Comparison of ENCODE assay signal across 24 cellular contexts in genomic region chr7:5443678-5444077, GRCh38. TPM values are rescaled to one million over a fixed set of nuclear protein-coding genes. Genes with fewer than 3 reads are reported as not detected.
DNase-seq lines count a peak whose midpoint lies in the region; ATAC-seq, FAIRE-seq and TF ChIP-seq lines count a peak whose summit lies in the region.
"Had no signal": no experiment of that assay in that cellular context is flagged by ENCODE, and none has a peak within 500 bp of the region (broad histone marks: within the 10 kb centered on the region; RNA-seq: fewer than 3 reads in every experiment).

No MANE protein-coding gene starts in this region.

- intact Hi-C loops in OCI-LY7 (cut with micrococcal nuclease; ENCODE audit: unreplicated experiment): no loop called here

- H2AFZ ChIP-seq in neural progenitor cell (replicated peaks) (no peak overlapping the region), OCI-LY7 (ENCODE audit: low read length) (no peak overlapping the region), hepatocyte (no peak overlapping the region)

- POLR2A ChIA-PET in OCI-LY7 (lab: Charles Lee): no interaction called here

- H3K9ac ChIP-seq in neural progenitor cell: no peak overlapping the region

- no peak for FAIRE-seq in small intestine (lab: Jason Lieb, UNC)
- FAIRE-seq: GM19239, H1, RCC 7860 had no signal

- H3K27me3 Mint-ChIP-seq in neural progenitor cell (ENCODE audit: insufficient read depth, low read depth): peaks cover 15% of the 10 kb centered on the region

- peak overlapping the region; percentile 25 for H3K27ac Mint-ChIP-seq in neural progenitor cell

- TF ChIP-seq CTCF in WERI-Rb-1 (IDR thresholded peaks at IDR 0.05; ENCODE audit: low read depth, low read length) (no peak), neural progenitor cell (IDR thresholded peaks at IDR 0.05) (no peak), OCI-LY7 (conservative IDR thresholded peaks at IDR 0.05; ENCODE audit: low read length) (no peak), hepatocyte (IDR thresholded peaks at IDR 0.05; ENCODE audit: poor library complexity) (no peak)

- H3K4me3 Mint-ChIP-seq in neural progenitor cell: no peak overlapping the region

- CTCF ChIA-PET in OCI-LY7 (lab: Charles Lee; ENCODE audit: unreplicated experiment): no interaction called here

- no peak overlapping the region for H3K4me2 ChIP-seq in neural progenitor cell
- no peak overlapping the region for H3K4me2 ChIP-seq in OCI-LY7 (ENCODE audit: low read length)
- H3K4me2 ChIP-seq in hepatocyte: no peak overlapping the region

- H3K4me1 ChIP-seq in neural progenitor cell (peaks cover 11% of the 10 kb centered on the region), OCI-LY7 (ENCODE audit: insufficient read depth, low read length, poor library complexity, severe bottlenecking) (peaks cover 14% of the 10 kb centered on the region), hepatocyte (ENCODE audit: insufficient read depth) (peaks cover 9% of the 10 kb centered on the region), small intestine (ENCODE audit: control insufficient read depth in 2 of 2, insufficient read depth in 1 of 2, low read depth in 1 of 2, low read length in 1 of 2) (peaks cover 0 to 3% of the 10 kb centered on the region in 2 donors)

- H3K9me3 ChIP-seq in WERI-Rb-1 (ENCODE audit: severe bottlenecking) (no peaks in the 10 kb centered on the region), neural progenitor cell (ENCODE audit: low read depth) (no peaks in the 10 kb centered on the region), OCI-LY7 (ENCODE audit: low read length) (no peaks in the 10 kb centered on the region), hepatocyte (ENCODE audit: low read depth) (no peaks in the 10 kb centered on the region), small intestine (ENCODE audit: control insufficient read depth, low read depth) (no peaks in the 10 kb centered on the region)

- 83% methylated on average over 16 of the region's 16 CpGs for WGBS in hepatocyte (ENCODE audit: low lambda C conversion rate, missing lambda C conversion rate)
- WGBS in small intestine, 3 donors: 78 to 86% (median 78%) methylated on average over 16 of the region's 16 CpGs

- no peak for ATAC-seq in HG02852 (IDR thresholded peaks at IDR 0.05; ENCODE audit: unreplicated experiment)

- peaks cover 15% of the 10 kb centered on the region for H3K4me1 Mint-ChIP-seq in neural progenitor cell

- peak overlapping the region; percentile 27 for H3K4me3 ChIP-seq in WERI-Rb-1 (ENCODE audit: low read depth, low read length)
- no peak overlapping the region for H3K4me3 ChIP-seq in neural progenitor cell
- no peak overlapping the region for H3K4me3 ChIP-seq in OCI-LY7 (ENCODE audit: low read depth, low read length, poor library complexity, severe bottlenecking)
- H3K4me3 ChIP-seq in hepatocyte: no peak overlapping the region
- no peak overlapping the region for H3K4me3 ChIP-seq in small intestine (ENCODE audit: low read depth in 1 of 2, low read length in 2 of 2)

- no peaks in the 10 kb centered on the region for H3K27me3 ChIP-seq in WERI-Rb-1 (ENCODE audit: insufficient read depth, low read depth, severe bottlenecking)
- H3K27me3 ChIP-seq in neural progenitor cell: no peaks in the 10 kb centered on the region
- H3K27me3 ChIP-seq in hepatocyte: no peaks in the 10 kb centered on the region
- no peaks in the 10 kb centered on the region for H3K27me3 ChIP-seq in small intestine (ENCODE audit: control insufficient read depth in 2 of 2, insufficient read depth in 2 of 2, low read length in 2 of 2)

- H3K27ac ChIP-seq in WERI-Rb-1: no peak overlapping the region
- no peak overlapping the region for H3K27ac ChIP-seq in neural progenitor cell
- H3K27ac ChIP-seq in OCI-LY7 (ENCODE audit: low read depth, low read length, poor library complexity, severe bottlenecking): no peak overlapping the region
- no peak overlapping the region for H3K27ac ChIP-seq in hepatocyte
- no peak overlapping the region for H3K27ac ChIP-seq in small intestine (ENCODE audit: low read depth in 1 of 2, low read length in 1 of 2)
- H3K27ac ChIP-seq: 22Rv1, C4-2B had no signal

- H3K9me3 Mint-ChIP-seq in neural progenitor cell: no peaks in the 10 kb centered on the region

- no peaks in the 10 kb centered on the region for H3F3A ChIP-seq in neural progenitor cell (ENCODE audit: low read depth)

- no peaks in the 10 kb centered on the region for H3K9me2 ChIP-seq in OCI-LY7 (ENCODE audit: insufficient read depth, low read length)
- H3K9me2 ChIP-seq in hepatocyte (replicated peaks; ENCODE audit: insufficient read depth): no peaks in the 10 kb centered on the region

- peak; percentile 82 for DNase-seq in NCI-H82 (lab: John Stamatoyannopoulos, UW)
- DNase-seq in NCI-H82 treated with DMSO at 0.1 percent for 48 hours (lab: John Stamatoyannopoulos, UW; ENCODE audit: unreplicated experiment): no peak
- peak; percentile 61 for DNase-seq in WERI-Rb-1
- DNase-seq in neural progenitor cell (ENCODE audit: low spot score): no peak
- DNase-seq in OCI-LY7 (ENCODE audit: low spot score): no peak
- DNase-seq in hepatocyte (ENCODE audit: low spot score): no peak
- no peak for DNase-seq in small intestine
- DNase-seq: DMS79, KBM-7, NCI-H1092, NCI-H1436, NCI-H187 treated with DMSO at 0.1 percent for 48 hours, NCI-H2107, NCI-H226, NCI-H510A treated with DMSO at 0.1 percent for 48 hours, NCI-H748 treated with DMSO at 0.1 percent for 48 hours, OCI-M1, Right ventricle myocardium superior had no signal

- no peaks in the 10 kb centered on the region for H3K36me3 Mint-ChIP-seq in neural progenitor cell

- H4K20me1 ChIP-seq in neural progenitor cell (ENCODE audit: low read depth) (peaks cover 6% of the 10 kb centered on the region), OCI-LY7 (ENCODE audit: insufficient read depth, low read length) (no peaks in the 10 kb centered on the region), hepatocyte (ENCODE audit: insufficient read depth, poor library complexity, severe bottlenecking) (no peaks in the 10 kb centered on the region)

- BruUV-seq in OCI-LY7 (replicated peaks; lab: Mats Ljungman, UMichigan): no TSS peak

- H3K36me3 ChIP-seq in WERI-Rb-1 (no peaks in the 10 kb centered on the region), neural progenitor cell (no peaks in the 10 kb centered on the region), OCI-LY7 (ENCODE audit: insufficient read depth, low read length) (no peaks in the 10 kb centered on the region), hepatocyte (replicated peaks; ENCODE audit: insufficient read depth, low read depth) (no peaks in the 10 kb centered on the region), small intestine (ENCODE audit: control insufficient read depth in 2 of 2, insufficient read depth in 2 of 2, low read length in 2 of 2) (no peaks in the 10 kb centered on the region)

- H3K79me2 ChIP-seq in neural progenitor cell (ENCODE audit: low read depth): no peaks in the 10 kb centered on the region
- no peaks in the 10 kb centered on the region for H3K79me2 ChIP-seq in OCI-LY7 (ENCODE audit: insufficient read depth, low read depth, low read length)
- peaks cover 3% of the 10 kb centered on the region for H3K79me2 ChIP-seq in hepatocyte

RNA-seq across cellular contexts. Expression of gene TNRC18, which starts 20.0 kb away (rescaled TPM):
- total RNA-seq in neural progenitor cell (ENCODE audit: low replicate concordance) (16.1 and 27.2 TPM in 2 replicates), OCI-LY7 (2022) (64.2 and 70.4 TPM in 2 replicates), hepatocyte (28.2 and 52.8 TPM in 2 replicates)
- 12.2 and 21.2 TPM in 2 replicates for total RNA-seq in OCI-LY7 (2014; rRNA removed; shearing (Covaris generic))
- polyA plus RNA-seq in hepatocyte (15.2 and 18.1 TPM in 2 replicates), small intestine (10 to 100 TPM in 2 of 3 donors, 1 to 10 TPM in 1; 5.4 to 43.0 (median 15.4) TPM)

Comparison
In these comparisons a context has a peak if more than half of its experiments do, and no peak if none do; other contexts are left out.
1. DNase-seq: peak in NCI-H82 (single experiment) and WERI-Rb-1 (single experiment); none in NCI-H82 treated with DMSO at 0.1 percent for 48 hours (single experiment), neural progenitor cell (single experiment), OCI-LY7 (single experiment), hepatocyte (single experiment) and small intestine (single experiment).